13 cellular contexts compared by ENCODE assay signal in the genomic region with DNA sequence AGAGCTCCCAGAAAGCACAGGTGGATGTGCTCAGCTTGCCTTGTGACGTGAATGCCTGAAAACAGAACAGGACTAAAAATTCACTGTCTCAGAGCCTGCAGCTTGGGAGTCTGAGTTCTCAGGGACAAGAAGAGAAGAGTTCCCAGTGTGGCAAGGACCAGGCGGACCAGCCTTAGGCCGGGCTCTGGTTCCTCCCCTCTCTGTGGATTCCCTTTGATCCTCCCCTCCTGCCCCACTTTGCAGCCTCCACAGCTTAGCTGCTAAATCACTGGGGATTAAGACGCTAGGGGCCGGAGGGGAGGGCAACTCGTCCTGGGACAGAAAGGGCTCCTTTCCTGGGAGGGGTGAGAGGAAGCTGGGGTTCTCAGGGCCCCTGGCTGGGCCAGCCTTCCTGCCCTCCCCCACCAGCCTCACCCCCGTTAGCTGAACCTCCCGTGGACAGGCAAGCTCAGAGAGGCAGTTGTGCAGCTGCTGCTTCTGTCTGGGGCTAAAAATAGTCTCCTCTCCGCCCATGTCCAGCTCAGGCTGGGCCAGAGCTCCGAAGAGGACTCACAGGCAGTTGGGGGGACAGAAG. TPM values are rescaled to one million over a fixed set of nuclear protein-coding genes. Genes with fewer than 3 reads are reported as not detected.
DNase-seq lines count a peak whose midpoint lies in the region; FAIRE-seq and TF ChIP-seq lines count a peak whose summit lies in the region.
"Had no signal": no experiment of that assay in that cellular context is flagged by ENCODE, and none has a peak within 500 bp of the region (broad histone marks: within the 10 kb centered on the region; RNA-seq: fewer than 3 reads in every experiment).

No MANE protein-coding gene starts in this region.

- no peaks in the 10 kb centered on the region for H3K9me2 ChIP-seq in Karpas-422 (replicated peaks; ENCODE audit: insufficient read depth, low read length)

- no peaks in the 10 kb centered on the region for H3K27me3 ChIP-seq in Karpas-422 (ENCODE audit: low read length)
- no peaks in the 10 kb centered on the region for H3K27me3 ChIP-seq in mucosa of rectum (ENCODE audit: control insufficient read depth in 2 of 2, insufficient read depth in 2 of 2, low read length in 2 of 2)
- no peaks in the 10 kb centered on the region for H3K27me3 ChIP-seq in stomach smooth muscle (ENCODE audit: control insufficient read depth in 1 of 2, insufficient read depth in 2 of 2, low read length in 2 of 2)
- H3K27me3 ChIP-seq: SJSA1 had no signal

- H3K9me3 ChIP-seq in Karpas-422 (ENCODE audit: low read length) = no peaks in the 10 kb centered on the region
- H3K9me3 ChIP-seq in mucosa of rectum (ENCODE audit: control insufficient read depth in 2 of 2, low read length in 2 of 2) = no peaks in the 10 kb centered on the region
- H3K9me3 ChIP-seq in stomach smooth muscle (ENCODE audit: control insufficient read depth in 2 of 2, low read length in 2 of 2) = no peaks in the 10 kb centered on the region
- H3K9me3 ChIP-seq: lower lobe of right lung, SJSA1 had no signal

- H4K20me1 ChIP-seq in Karpas-422 (ENCODE audit: insufficient read depth, low read depth, low read length) = no peaks in the 10 kb centered on the region

- H3K4me3 ChIP-seq in Karpas-422 (ENCODE audit: low read length) (no peak overlapping the region), mucosa of rectum (ENCODE audit: low read length in 2 of 2) (no peak overlapping the region), stomach smooth muscle (ENCODE audit: low read length in 2 of 2) (peak overlapping the region; percentile 26 to 57)
- H3K4me3 ChIP-seq: lower lobe of right lung, SJSA1 had no signal

- DNase-seq in Karpas-422 = peak; percentile 25
- peak in 8 of 61 donors; percentile 22 to 54 (median 37) for DNase-seq in caudate nucleus (lab: John Stamatoyannopoulos, UW)
- DNase-seq in NCI-H774 (lab: John Stamatoyannopoulos, UW) = no peak
- DNase-seq in GM19239 (ENCODE audit: insufficient read length, low spot score) = no peak
- no peak for DNase-seq in GM12891 (ENCODE audit: insufficient read length, low spot score)
- DNase-seq: activated CD4-positive, CD25-positive, alpha-beta regulatory T cell; NCI-H446 treated with DMSO at 0.1 percent for 48 hours; small intestine had no signal

- FAIRE-seq in GM19239 (lab: Jason Lieb, UNC) (no peak), GM12891 (lab: Jason Lieb, UNC) (no peak)
- FAIRE-seq: frontal cortex, small intestine had no signal

- H3K36me3 ChIP-seq in Karpas-422 (ENCODE audit: insufficient read depth, low read length) (no peaks in the 10 kb centered on the region), mucosa of rectum (ENCODE audit: control insufficient read depth in 2 of 2, insufficient read depth in 2 of 2, low read length in 2 of 2) (no peaks in the 10 kb centered on the region), stomach smooth muscle (ENCODE audit: control insufficient read depth in 2 of 2, insufficient read depth in 2 of 2, low read length in 2 of 2) (no peaks in the 10 kb centered on the region)
- H3K36me3 ChIP-seq: lower lobe of right lung, SJSA1 had no signal

- no peak overlapping the region for H3K27ac ChIP-seq in Karpas-422 (ENCODE audit: low read length)
- H3K27ac ChIP-seq in caudate nucleus (ENCODE audit: low read depth, low read length) = peak overlapping the region; percentile 87
- H3K27ac ChIP-seq in mucosa of rectum (ENCODE audit: low read depth in 2 of 2, low read length in 2 of 2) = peak overlapping the region; percentile 18 to 48
- H3K27ac ChIP-seq in stomach smooth muscle (ENCODE audit: low read length) = peak overlapping the region; percentile 82
- H3K27ac ChIP-seq: SJSA1 had no signal

- no peak for TF ChIP-seq POLR2A in GM12891 (IDR thresholded peaks at IDR 0.05; ENCODE audit: low read depth, low read length)

- H3K9ac ChIP-seq in Karpas-422 (ENCODE audit: low read length) (0 out of 2 replicates have a peak overlapping the region, but pooled peaks have one; percentile 9), mucosa of rectum (ENCODE audit: low read depth in 1 of 2, low read length in 2 of 2) (no peak overlapping the region), stomach smooth muscle (ENCODE audit: low read length in 2 of 2) (peak overlapping the region; percentile 6 to 42)

- no peak overlapping the region for H2AFZ ChIP-seq in Karpas-422 (ENCODE audit: low read length)

- H3K79me2 ChIP-seq in Karpas-422 (ENCODE audit: low read length) = no peaks in the 10 kb centered on the region

- H3K4me2 ChIP-seq in Karpas-422 (ENCODE audit: low read depth, low read length, poor library complexity, severe bottlenecking) = peak overlapping the region; percentile 29

- peaks cover 53% of the 10 kb centered on the region for H3K4me1 ChIP-seq in Karpas-422 (ENCODE audit: low read length)
- peaks cover 20% of the 10 kb centered on the region in 2 donors for H3K4me1 ChIP-seq in mucosa of rectum (ENCODE audit: control insufficient read depth in 2 of 2, insufficient read depth in 2 of 2, low read length in 2 of 2)
- peaks cover 81% of the 10 kb centered on the region for H3K4me1 ChIP-seq in stomach smooth muscle (ENCODE audit: control insufficient read depth, insufficient read depth, low read length)

TF ChIP-seq in GM12891, 5 proteins besides CTCF, POLR2A, EP300 and RAD21:
- TF ChIP-seq POLR2AphosphoS5 (IDR thresholded peaks at IDR 0.05; ENCODE audit: low read depth, low read length) (no peak), TAF1 (IDR thresholded peaks at IDR 0.05; ENCODE audit: low read depth, low read length) (no peak), SPI1 (IDR thresholded peaks at IDR 0.05; ENCODE audit: low read depth, low read length) (no peak), PAX5 (IDR thresholded peaks at IDR 0.05; ENCODE audit: insufficient read depth, low read length, severe bottlenecking) (no peak), POU2F2 (IDR thresholded peaks at IDR 0.05; ENCODE audit: low read depth, low read length) (no peak)

RNA-seq across cellular contexts. Expression of a gene that starts 29.9 kb away (rescaled TPM):
- 0.65 and 4.8 TPM in 2 replicates for total RNA-seq in Karpas-422 (2014; rRNA removed; shearing (Covaris generic); ENCODE audit: low replicate concordance)
- polyA plus RNA-seq in GM12891 (2012; ENCODE audit: low read depth, missing spikeins) = 2.0 TPM

Comparison
In these comparisons a context has a peak if more than half of its experiments do, and no peak if none do; other contexts are left out.
1. H3K4me3 ChIP-seq: peak in stomach smooth muscle (2 of 2); none in Karpas-422 (single experiment) and mucosa of rectum (0 of 2).
2. H3K9ac ChIP-seq: peak in Karpas-422 (single experiment) and stomach smooth muscle (2 of 2); none in mucosa of rectum (0 of 2).